ENCODE assay signal across 8 cellular contexts in genomic region chr7:102463841-102464576, GRCh38. TPM values are rescaled to one million over a fixed set of nuclear protein-coding genes. Genes with fewer than 3 reads are reported as not detected.
A peak's percentile ranks its signal among the peaks of the same experiment; 100 is the strongest.
DNase-seq lines count a peak whose midpoint lies in the region; ATAC-seq and TF ChIP-seq lines count a peak whose summit lies in the region.

No MANE protein-coding gene starts in this region.

- H3K27ac Mint-ChIP-seq in activated CD4-positive, alpha-beta memory T cell treated with anti-CD3 and anti-CD28 coated beads, Interleukin-2, amount 10 ng/mL, durations not matched to agents 7 days and 5 days: peak overlapping the region; percentile 80
- peak overlapping the region; percentile 89 for H3K27ac Mint-ChIP-seq in glutamatergic neuron (ENCODE audit: unreplicated experiment)
- peak overlapping the region; percentile 93 for H3K27ac Mint-ChIP-seq in progenitor cell of endocrine pancreas

- peaks cover 29% of the 10 kb centered on the region for H3K4me1 Mint-ChIP-seq in activated CD4-positive, alpha-beta memory T cell treated with anti-CD3 and anti-CD28 coated beads, Interleukin-2, amount 10 ng/mL, durations not matched to agents 7 days and 5 days
- H3K4me1 Mint-ChIP-seq in glutamatergic neuron (ENCODE audit: low read depth, unreplicated experiment) (peaks cover 8% of the 10 kb centered on the region), progenitor cell of endocrine pancreas (ENCODE audit: low read depth) (peaks cover 12% of the 10 kb centered on the region)

- POLR2A ChIA-PET in activated CD4-positive, alpha-beta memory T cell treated with anti-CD3 and anti-CD28 coated beads, Interleukin-2, amount 10 ng/mL, durations not matched to agents 7 days and 5 days (lab: Charles Lee): interaction anchor here (1.0 to 3.0 kb wide), 6 partner anchors 10 to 49 kb away, joined by 4 to 18 read pairs (median 6); no protein-coding TSS in a partner anchor

- peak overlapping the region; percentile 96 for H3K4me3 Mint-ChIP-seq in activated CD4-positive, alpha-beta memory T cell treated with anti-CD3 and anti-CD28 coated beads, Interleukin-2, amount 10 ng/mL, durations not matched to agents 7 days and 5 days
- H3K4me3 Mint-ChIP-seq in glutamatergic neuron (ENCODE audit: unreplicated experiment): peak overlapping the region; percentile 96
- peak overlapping the region; percentile 96 for H3K4me3 Mint-ChIP-seq in progenitor cell of endocrine pancreas (ENCODE audit: low read depth)

- H3K27me3 Mint-ChIP-seq in activated CD4-positive, alpha-beta memory T cell treated with anti-CD3 and anti-CD28 coated beads, Interleukin-2, amount 10 ng/mL, durations not matched to agents 7 days and 5 days: no peaks in the 10 kb centered on the region
- H3K27me3 Mint-ChIP-seq in glutamatergic neuron (ENCODE audit: unreplicated experiment): peaks cover 9% of the 10 kb centered on the region
- H3K27me3 Mint-ChIP-seq in progenitor cell of endocrine pancreas: no peaks in the 10 kb centered on the region

- no peak for TF ChIP-seq CTCF in glutamatergic neuron (IDR thresholded peaks at IDR 0.05; ENCODE audit: partially characterized antibody, unreplicated experiment)
- no peak for TF ChIP-seq CTCF in progenitor cell of endocrine pancreas (IDR thresholded peaks at IDR 0.05; ENCODE audit: unreplicated experiment)

- CTCF ChIA-PET in activated CD4-positive, alpha-beta memory T cell treated with anti-CD3 and anti-CD28 coated beads, Interleukin-2, amount 10 ng/mL, durations not matched to agents 7 days and 5 days (lab: Charles Lee): interaction anchor here (0.7 to 3.9 kb wide), 7 partner anchors 14 to 59 kb away, joined by 3 to 22 read pairs (median 3); no protein-coding TSS in a partner anchor

- peaks cover 9% of the 10 kb centered on the region for H3K36me3 Mint-ChIP-seq in activated CD4-positive, alpha-beta memory T cell treated with anti-CD3 and anti-CD28 coated beads, Interleukin-2, amount 10 ng/mL, durations not matched to agents 7 days and 5 days (ENCODE audit: low read depth)
- no peaks in the 10 kb centered on the region for H3K36me3 Mint-ChIP-seq in glutamatergic neuron (ENCODE audit: unreplicated experiment)
- peaks cover 2% of the 10 kb centered on the region for H3K36me3 Mint-ChIP-seq in progenitor cell of endocrine pancreas (ENCODE audit: insufficient read depth)

- DNase-seq in AG08396 (ENCODE audit: low spot score): peak; percentile 55
- DNase-seq in HCEC 1CT: peak; percentile 21
- no peak for DNase-seq in activated CD4-positive, alpha-beta memory T cell treated with anti-CD3 and anti-CD28 coated beads, Interleukin-2, amount 10 ng/mL, durations not matched to agents 7 days and 5 days
- DNase-seq in glutamatergic neuron: no peak
- no peak for DNase-seq in progenitor cell of endocrine pancreas (ENCODE audit: low spot score, unreplicated experiment)
- DNase-seq in NCI-H1092 (lab: John Stamatoyannopoulos, UW): no peak
- DNase-seq in activated CD4-positive, CD25-positive, alpha-beta regulatory T cell (lab: John Stamatoyannopoulos, UW): no peak

- no peaks in the 10 kb centered on the region for H3K9me3 Mint-ChIP-seq in activated CD4-positive, alpha-beta memory T cell treated with anti-CD3 and anti-CD28 coated beads, Interleukin-2, amount 10 ng/mL, durations not matched to agents 7 days and 5 days
- peaks cover 7% of the 10 kb centered on the region for H3K9me3 Mint-ChIP-seq in glutamatergic neuron (ENCODE audit: unreplicated experiment)
- H3K9me3 Mint-ChIP-seq in progenitor cell of endocrine pancreas (ENCODE audit: low read depth): no peaks in the 10 kb centered on the region

- no peak for ATAC-seq in HG02759 (IDR thresholded peaks at IDR 0.05; ENCODE audit: unreplicated experiment)

RNA-seq across cellular contexts. Expression of gene ALKBH4, which starts 0.7 kb away (rescaled TPM):
- 10 to 100 TPM in 1 of 2 experiments, 1 to 10 TPM in 1; 9.4 to 10.4 TPM for total RNA-seq in activated CD4-positive, alpha-beta memory T cell treated with anti-CD3 and anti-CD28 coated beads, Interleukin-2, amount 10 ng/mL, durations not matched to agents 7 days and 5 days
- 9.8 TPM for total RNA-seq in glutamatergic neuron (ENCODE audit: unreplicated experiment)
- total RNA-seq in progenitor cell of endocrine pancreas: 14.3 and 16.4 TPM in 2 replicates

RNA-seq across cellular contexts. Expression of gene LRWD1, which starts 0.8 kb away (rescaled TPM):
- total RNA-seq in activated CD4-positive, alpha-beta memory T cell treated with anti-CD3 and anti-CD28 coated beads, Interleukin-2, amount 10 ng/mL, durations not matched to agents 7 days and 5 days: 10 to 100 TPM; 19.5 to 19.8 TPM
- total RNA-seq in glutamatergic neuron (ENCODE audit: unreplicated experiment): 37.0 TPM
- total RNA-seq in progenitor cell of endocrine pancreas: 27.7 and 31.8 TPM in 2 replicates

RNA-seq across cellular contexts. Expression of gene POLR2J, which starts 14.7 kb away (rescaled TPM):
- 10 to 100 TPM; 41.7 to 46.5 TPM for total RNA-seq in activated CD4-positive, alpha-beta memory T cell treated with anti-CD3 and anti-CD28 coated beads, Interleukin-2, amount 10 ng/mL, durations not matched to agents 7 days and 5 days
- 28.4 TPM for total RNA-seq in glutamatergic neuron (ENCODE audit: unreplicated experiment)
- 48.6 and 50.5 TPM in 2 replicates for total RNA-seq in progenitor cell of endocrine pancreas

RNA-seq across cellular contexts. Expression of gene ORAI2, which starts 30.6 kb away (rescaled TPM):
- total RNA-seq in activated CD4-positive, alpha-beta memory T cell treated with anti-CD3 and anti-CD28 coated beads, Interleukin-2, amount 10 ng/mL, durations not matched to agents 7 days and 5 days: 10 to 100 TPM; 59.5 to 61.9 TPM
- total RNA-seq in glutamatergic neuron (ENCODE audit: unreplicated experiment) (31.8 TPM), progenitor cell of endocrine pancreas (35.4 and 41.8 TPM in 2 replicates)

RNA-seq across cellular contexts. Expression of gene RASA4B, which starts 53.6 kb away (rescaled TPM):
- 1 to 10 TPM; 8.7 to 9.6 TPM for total RNA-seq in activated CD4-positive, alpha-beta memory T cell treated with anti-CD3 and anti-CD28 coated beads, Interleukin-2, amount 10 ng/mL, durations not matched to agents 7 days and 5 days
- total RNA-seq in glutamatergic neuron (ENCODE audit: unreplicated experiment) (40.1 TPM), progenitor cell of endocrine pancreas (8.7 and 10.8 TPM in 2 replicates)

Comparison
In these comparisons a context has a peak if more than half of its experiments do, and no peak if none do; other contexts are left out.
1. DNase-seq: peak in AG08396 (single experiment) and HCEC 1CT (single experiment); none in activated CD4-positive, alpha-beta memory T cell treated with anti-CD3 and anti-CD28 coated beads, Interleukin-2, amount 10 ng/mL, durations not matched to agents 7 days and 5 days (single experiment), glutamatergic neuron (single experiment), progenitor cell of endocrine pancreas (single experiment), NCI-H1092 (single experiment) and activated CD4-positive, CD25-positive, alpha-beta regulatory T cell (0 of 4).
2. Peak in every context shown above with its lines, with median percentiles within 50 percentile points of each other: H3K27ac Mint-ChIP-seq and H3K4me3 Mint-ChIP-seq.